ENCODE assay signal across 8 cellular contexts in genomic region chr11:70865356-70865755, GRCh38.
"Had no signal": no experiment of that assay in that cellular context is flagged by ENCODE, and none has a peak within 500 bp of the region (broad histone marks: within the 10 kb centered on the region; RNA-seq: fewer than 3 reads in every experiment).

No MANE protein-coding gene starts in this region.

- FAIRE-seq: G401.6, GM12878, GM12891, GM12892, GM18507, GM19239 had no signal

- DNase-seq: GDM1, GF-D8 had no signal

- ATAC-seq: GM12878 had no signal

- H3K4me3 ChIP-seq: GM12878 had no signal
